1 cellular context compared by ENCODE assay signal in genomic region chr17:50863931-50864330, GRCh38.
TF ChIP-seq lines count a peak whose summit lies in the region.

No MANE protein-coding gene starts in this region.

TF ChIP-seq in SK-N-SH, 30 proteins besides CTCF, POLR2A, EP300 and RAD21 (continued from another document):
- TF ChIP-seq ZBTB33 (IDR thresholded peaks at IDR 0.05; ENCODE audit: borderline replicate concordance, low read depth) (no peak), PBX3 (IDR thresholded peaks at IDR 0.05) (no peak), SIN3A (IDR thresholded peaks at IDR 0.05; ENCODE audit: borderline replicate concordance, low read depth, low read length) (no peak), FOXJ3 (CRISPR knock-in tag; IDR thresholded peaks at IDR 0.05) (no peak), NFIC (IDR thresholded peaks at IDR 0.05; ENCODE audit: borderline replicate concordance) (no peak)
